Comparison of ENCODE assay signal across 27 cellular contexts in the genomic region with DNA sequence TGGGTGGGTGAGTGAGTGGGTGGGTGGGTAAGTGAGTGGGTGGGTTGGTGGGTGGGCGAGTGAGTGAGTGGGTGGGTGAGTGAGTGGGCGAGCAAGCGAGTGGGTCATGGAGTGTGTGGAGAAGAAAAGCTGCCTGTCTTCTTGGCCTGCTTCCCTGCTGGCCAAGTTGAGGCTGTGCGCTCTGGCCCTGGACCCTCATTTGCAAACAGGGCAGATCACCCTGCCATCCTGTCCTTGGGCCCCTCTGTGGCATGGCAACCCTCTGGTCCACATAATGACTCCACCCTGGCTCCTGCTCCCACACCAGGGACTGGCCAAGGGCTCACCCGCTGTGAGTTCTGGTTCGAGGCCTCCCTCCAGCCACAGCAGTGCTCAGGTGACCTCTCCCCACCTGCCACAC. TPM values are rescaled to one million over a fixed set of nuclear protein-coding genes. Genes with fewer than 3 reads are reported as not detected.
DNase-seq lines count a peak whose midpoint lies in the region; ATAC-seq, FAIRE-seq and TF ChIP-seq lines count a peak whose summit lies in the region.
"Had no signal": no experiment of that assay in that cellular context is flagged by ENCODE, and none has a peak within 500 bp of the region (broad histone marks: within the 10 kb centered on the region; RNA-seq: fewer than 3 reads in every experiment).

No MANE protein-coding gene starts in this region.

- CTCF ChIA-PET in HEK293T (lab: Yijun Ruan, JAX): no interaction called here
- CTCF ChIA-PET in K562 (lab: Yijun Ruan, JAX; ENCODE audit: low intra/inter-chr PET ratio): no interaction called here

- no peak overlapping the region for H2AFZ ChIP-seq in K562 (ENCODE audit: low read depth, low read length)

- TF ChIP-seq CTCF in K562 (IDR thresholded peaks at IDR 0.05 in 2 of 3, conservative IDR thresholded peaks at IDR 0.05 in 1 of 3; ENCODE audit: insufficient read depth in 2 of 3, low read depth in 1 of 3, low read length in 3 of 3) (no peak), spleen (IDR thresholded peaks at IDR 0.05 in 8 of 11, conservative IDR thresholded peaks at IDR 0.05 in 3 of 11) (no peak)

- peaks cover 20 to 44% of the 10 kb centered on the region in 2 experiments; a peak in 4 of 5 replicates for H3K4me1 ChIP-seq in K562 (replicated peaks in 1 of 2; ENCODE audit: control insufficient read depth in 2 of 2, insufficient read depth in 2 of 2, low read length in 2 of 2)
- H3K4me1 ChIP-seq in spleen: peaks cover 0 to 37% (median 20%) of the 10 kb centered on the region in 6 donors
- H3K4me1 ChIP-seq: ascending aorta, foreskin keratinocyte had no signal

- ATAC-seq in K562 (no peak), HG02798 (IDR thresholded peaks at IDR 0.05; ENCODE audit: poor library complexity, unreplicated experiment) (no peak), HG03097 (IDR thresholded peaks at IDR 0.05; ENCODE audit: low FRiP score, unreplicated experiment) (no peak)
- ATAC-seq: activated CD4-positive, CD25-positive, alpha-beta regulatory T cell treated with anti-CD3 and anti-CD28 coated beads, Interleukin-2, amount 50 U/mL, for 24 hours; foreskin keratinocyte; right cardiac atrium had no signal

- TF ChIP-seq POLR2A in K562 (conservative IDR thresholded peaks at IDR 0.05): no peak
- TF ChIP-seq POLR2A in spleen (IDR thresholded peaks at IDR 0.05): no peak

- peaks cover 2% of the 10 kb centered on the region for H3K9me1 ChIP-seq in K562 (ENCODE audit: control insufficient read depth, insufficient read depth, low read length)

- intact Hi-C loops in K562 (cut with micrococcal nuclease): no loop called here
- intact Hi-C loops in spleen (cut with DNase I; ENCODE audit: low total_unique reads): no loop called here

- H4K20me1 ChIP-seq in K562 (replicated peaks; ENCODE audit: control insufficient read depth, insufficient read depth, low read length): no peaks in the 10 kb centered on the region

- no peak for FAIRE-seq in K562 (lab: Jason Lieb, UNC)
- FAIRE-seq: keratinocyte had no signal

- H3K4me3 ChIP-seq in K562 (no peak overlapping the region), spleen (no peak overlapping the region)
- H3K4me3 ChIP-seq: ascending aorta; BLaER1 treated with 17β-estradiol and CSF1 and Interleukin-3, amounts not matched to agents 10 nM and 100 nM; suprapubic skin had no signal

- in situ Hi-C loops in K562 (cut with MboI): no loop called here

- no peak for TF ChIP-seq EP300 in K562 (IDR thresholded peaks at IDR 0.05; ENCODE audit: low read length)

- peak overlapping the region in 1 of 2 experiments; percentile 61; a peak in 1 of 4 replicates for H3K9ac ChIP-seq in K562 (ENCODE audit: insufficient read depth in 1 of 2, low read depth in 2 of 2, low read length in 2 of 2)
- H3K9ac ChIP-seq: BLaER1 treated with 17β-estradiol and CSF1 and Interleukin-3, amounts not matched to agents 10 nM and 100 nM had no signal

- no peak overlapping the region for H3K27ac ChIP-seq in K562 (ENCODE audit: extremely low read depth, low read depth, low read length)
- H3K27ac ChIP-seq in spleen: no peak overlapping the region
- H3K27ac ChIP-seq: ascending aorta; BLaER1 treated with 17β-estradiol and CSF1 and Interleukin-3, amounts not matched to agents 10 nM and 100 nM; foreskin keratinocyte; RWPE1; suprapubic skin had no signal

- no peak overlapping the region for H3K4me2 ChIP-seq in K562 (ENCODE audit: insufficient read depth, low read length)
- H3K4me2 ChIP-seq: BLaER1 treated with 17β-estradiol and CSF1 and Interleukin-3, amounts not matched to agents 10 nM and 100 nM had no signal

- WGBS in K562 (ENCODE audit: insufficient coverage, low coverage, missing lambda C conversion rate): 15% methylated on average over 2 of the region's 6 CpGs
- 79 to 95% (median 86%) methylated on average over 6 of the region's 6 CpGs for WGBS in spleen, 5 donors

- no peaks in the 10 kb centered on the region for H3K79me2 ChIP-seq in K562 (ENCODE audit: control insufficient read depth, insufficient read depth, low read length)

- H3K27me3 ChIP-seq in K562 (ENCODE audit: control insufficient read depth in 2 of 2, insufficient read depth in 2 of 2, low read length in 2 of 2): no peaks in the 10 kb centered on the region
- H3K27me3 ChIP-seq in spleen (replicated peaks in 1 of 7): no peaks in the 10 kb centered on the region
- H3K27me3 ChIP-seq: ascending aorta; BLaER1 treated with 17β-estradiol and CSF1 and Interleukin-3, amounts not matched to agents 10 nM and 100 nM; foreskin keratinocyte; suprapubic skin had no signal

- POLR2A ChIA-PET in HEK293T (lab: Yijun Ruan, JAX) (no interaction called here), K562 (lab: Yijun Ruan, JAX) (no interaction called here)

- peaks cover 2% of the 10 kb centered on the region; the same call in 1 of the 3 replicates for H3K36me3 ChIP-seq in K562 (ENCODE audit: control insufficient read depth, insufficient read depth, low read length)
- H3K36me3 ChIP-seq in spleen: peaks cover 0 to 7% (median 2%) of the 10 kb centered on the region in 6 donors
- H3K36me3 ChIP-seq: ascending aorta had no signal

- TF ChIP-seq RAD21 in K562 (CRISPR knock-in tag; conservative IDR thresholded peaks at IDR 0.05 in 1 of 2, IDR thresholded peaks at IDR 0.05 in 1 of 2): no peak

- no peaks in the 10 kb centered on the region for H3K9me3 ChIP-seq in K562 (replicated peaks; ENCODE audit: control insufficient read depth, insufficient read depth, low read depth, low read length)
- no peaks in the 10 kb centered on the region for H3K9me3 ChIP-seq in spleen
- H3K9me3 ChIP-seq: ascending aorta; BLaER1 treated with 17β-estradiol and CSF1 and Interleukin-3, amounts not matched to agents 10 nM and 100 nM; suprapubic skin had no signal

- DNase-seq in activated CD8-positive, alpha-beta memory T cell treated with anti-CD3 and anti-CD28 coated beads for 24 hours: peak; percentile 51
- DNase-seq in activated CD8-positive, alpha-beta memory T cell treated with anti-CD3 and anti-CD28 coated beads, Interleukin-2, amount 50 U/mL, for 4 hours: no peak
- DNase-seq in HEK293T (ENCODE audit: extremely low spot score): peak; percentile 22
- peak in 1 of 4 experiments; percentile 4 for DNase-seq in K562 (ENCODE audit: extremely low read depth in 1 of 4, low spot score in 3 of 4)
- DNase-seq in spleen: peak; percentile 46
- DNase-seq in dedifferentiated amniotic fluid mesenchymal stem cell (ENCODE audit: extremely low spot score): no peak
- DNase-seq: activated naive CD4-positive, alpha-beta T cell treated with anti-CD3 and anti-CD28 coated beads, Interleukin-2, amount 10 ng/mL, durations not matched to agents 7 days and 5 days; Calu3; EL; foreskin keratinocyte; hypothalamus; mammary epithelial cell; NCI-H1092; NCI-H2107; NCI-H510A; occipital lobe; right cardiac atrium; stimulated activated CD8-positive, alpha-beta memory T cell treated with anti-CD3 and anti-CD28 coated beads, Interleukin-4, amount 100 ng/mL, for 48 hours had no signal

- no TSS peak for BruUV-seq in K562 (replicated peaks; lab: Mats Ljungman, UMichigan)

RNA-seq across cellular contexts. Expression of a gene that starts 35.1 kb away (rescaled TPM):
- total RNA-seq in K562 (2011; cell fraction: chromatin; rRNA removed; ENCODE audit: low replicate concordance): 216 and 541 TPM in 2 replicates
- 238 and 253 TPM in 2 replicates for total RNA-seq in K562 (2011; cell fraction: nucleolus; rRNA removed)
- 194 and 215 TPM in 2 replicates for total RNA-seq in K562 (2011; cell fraction: nucleoplasm; rRNA removed)
- total RNA-seq in K562 (2014; rRNA removed): 112 and 116 TPM in 2 replicates
- 21.7 and 24.8 TPM in 2 replicates for total RNA-seq in K562 (2014; rRNA removed; fragmentation: Illumina TruSeq; extraction: Trizol)
- total RNA-seq in K562 (2015; rRNA removed; fragmentation: Illumina TruSeq; extraction: Trizol): 51.5 and 52.2 TPM in 2 replicates
- 195 and 199 TPM in 2 replicates for total RNA-seq in K562 (2021)
- polyA plus RNA-seq in K562 (2011; rRNA removed): 61.6 and 138 TPM in 2 replicates
- 70.1 and 167 TPM in 2 replicates for polyA plus RNA-seq in K562 (2011; cell fraction: cytosol; rRNA removed)
- polyA plus RNA-seq in K562 (2011; cell fraction: nucleus; rRNA removed): 212 and 301 TPM in 2 replicates
- 106 and 148 TPM in 2 replicates for polyA plus RNA-seq in K562 (2012)
- polyA plus RNA-seq in K562 (2014; fragmentation: Illumina TruSeq; extraction: Trizol): 143 and 183 TPM in 2 replicates
- 1 to 10 TPM; 3.5 to 6.0 TPM for polyA plus RNA-seq in K562 (2014; fragmentation: Nextera tagmentation; extraction: Ambion mirVana)
- 112 and 133 TPM in 2 replicates for polyA plus RNA-seq in K562 (2014; rRNA removed)
- polyA minus RNA-seq in K562 (2011; rRNA and poly(A)+ RNA removed): 53.1 and 54.9 TPM in 2 replicates
- 100 and 118 TPM in 2 replicates for polyA minus RNA-seq in K562 (2011; cell fraction: cytosol; rRNA and poly(A)+ RNA removed)
- 61.7 and 93.0 TPM in 2 replicates for polyA minus RNA-seq in K562 (2011; cell fraction: nucleus; rRNA and poly(A)+ RNA removed)
- total RNA-seq in spleen: 100 to 1,000 TPM; 135 to 203 (median 161) TPM
- polyA plus RNA-seq in spleen: 100 to 1,000 TPM in 1 of 3 donors, 10 to 100 TPM in 2; 61.6 to 111 (median 73.3) TPM

RNA-seq across cellular contexts. Expression of a gene that starts 44.9 kb away (rescaled TPM):
- 265 and 326 TPM in 2 replicates for total RNA-seq in K562 (2011; cell fraction: chromatin; rRNA removed; ENCODE audit: low replicate concordance)
- total RNA-seq in K562 (2011; cell fraction: nucleolus; rRNA removed): 95.2 and 116 TPM in 2 replicates
- 147 and 156 TPM in 2 replicates for total RNA-seq in K562 (2011; cell fraction: nucleoplasm; rRNA removed)
- total RNA-seq in K562 (2014; rRNA removed): 35.0 and 37.1 TPM in 2 replicates
- 49.4 and 50.7 TPM in 2 replicates for total RNA-seq in K562 (2014; rRNA removed; fragmentation: Illumina TruSeq; extraction: Trizol)
- 47.5 and 52.5 TPM in 2 replicates for total RNA-seq in K562 (2015; rRNA removed; fragmentation: Illumina TruSeq; extraction: Trizol)
- total RNA-seq in K562 (2021): 43.2 and 46.7 TPM in 2 replicates
- 114 and 134 TPM in 2 replicates for polyA plus RNA-seq in K562 (2011; rRNA removed)
- polyA plus RNA-seq in K562 (2011; cell fraction: cytosol; rRNA removed): 93.4 and 98.1 TPM in 2 replicates
- polyA plus RNA-seq in K562 (2011; cell fraction: nucleus; rRNA removed): 150 and 166 TPM in 2 replicates
- polyA plus RNA-seq in K562 (2012): 38.7 and 48.5 TPM in 2 replicates
- 92.7 and 113 TPM in 2 replicates for polyA plus RNA-seq in K562 (2014; fragmentation: Illumina TruSeq; extraction: Trizol)
- 1 to 10 TPM; 2.7 to 5.6 TPM for polyA plus RNA-seq in K562 (2014; fragmentation: Nextera tagmentation; extraction: Ambion mirVana)
- 44.4 and 52.8 TPM in 2 replicates for polyA plus RNA-seq in K562 (2014; rRNA removed)
- polyA minus RNA-seq in K562 (2011; rRNA and poly(A)+ RNA removed): 120 and 125 TPM in 2 replicates
- 44.7 and 51.1 TPM in 2 replicates for polyA minus RNA-seq in K562 (2011; cell fraction: cytosol; rRNA and poly(A)+ RNA removed)
- 49.7 and 85.1 TPM in 2 replicates for polyA minus RNA-seq in K562 (2011; cell fraction: nucleus; rRNA and poly(A)+ RNA removed)
- total RNA-seq in spleen: 10 to 100 TPM; 10.6 to 25.9 (median 19.1) TPM
- polyA plus RNA-seq in spleen: 10 to 100 TPM in 2 of 3 donors, 1 to 10 TPM in 1; 9.0 to 12.2 (median 10.7) TPM

RNA-seq across cellular contexts. Expression of a gene that starts 46.8 kb away (rescaled TPM):
- total RNA-seq in K562 (2011; cell fraction: chromatin; rRNA removed; ENCODE audit: low replicate concordance): 3.3 and 7.2 TPM in 2 replicates
- total RNA-seq in K562 (2011; cell fraction: nucleolus; rRNA removed): 10.7 and 13.8 TPM in 2 replicates
- total RNA-seq in K562 (2011; cell fraction: nucleoplasm; rRNA removed): 7.4 and 10.0 TPM in 2 replicates
- total RNA-seq in K562 (2014; rRNA removed) (11.2 and 11.3 TPM in 2 replicates), K562 (2014; rRNA removed; fragmentation: Illumina TruSeq; extraction: Trizol) (5.8 and 6.1 TPM in 2 replicates), K562 (2015; rRNA removed; fragmentation: Illumina TruSeq; extraction: Trizol) (6.6 and 7.3 TPM in 2 replicates), K562 (2021) (15.1 and 15.9 TPM in 2 replicates), spleen (not detected)
- polyA plus RNA-seq in K562 (2011; rRNA removed) (4.8 and 11.7 TPM in 2 replicates), K562 (2014; fragmentation: Illumina TruSeq; extraction: Trizol) (18.5 and 18.8 TPM in 2 replicates), K562 (2014; fragmentation: Nextera tagmentation; extraction: Ambion mirVana) (1 to 10 TPM; 4.4 to 9.2 TPM), K562 (2014; rRNA removed) (14.0 and 15.6 TPM in 2 replicates), spleen (under 1 TPM in 1 of 3 donors, not detected in 2; 0.11 TPM)
- 10.3 and 15.8 TPM in 2 replicates for polyA plus RNA-seq in K562 (2011; cell fraction: cytosol; rRNA removed)
- 26.3 and 27.0 TPM in 2 replicates for polyA plus RNA-seq in K562 (2011; cell fraction: nucleus; rRNA removed)
- polyA plus RNA-seq in K562 (2012): 16.9 and 34.8 TPM in 2 replicates
- 2.2 and 2.3 TPM in 2 replicates for polyA minus RNA-seq in K562 (2011; rRNA and poly(A)+ RNA removed)
- 4.1 and 5.1 TPM in 2 replicates for polyA minus RNA-seq in K562 (2011; cell fraction: cytosol; rRNA and poly(A)+ RNA removed)
- 2.0 and 3.9 TPM in 2 replicates for polyA minus RNA-seq in K562 (2011; cell fraction: nucleus; rRNA and poly(A)+ RNA removed)
- total RNA-seq: A673, ascending aorta, Calu3, foreskin keratinocyte, mammary epithelial cell, occipital lobe, right cardiac atrium, suprapubic skin had no signal
- polyA plus RNA-seq: foreskin keratinocyte, keratinocyte, mammary epithelial cell, right cardiac atrium had no signal

Comparison
In these comparisons a context has a peak if more than half of its experiments do, and no peak if none do; other contexts are left out.
1. DNase-seq: peak in activated CD8-positive, alpha-beta memory T cell treated with anti-CD3 and anti-CD28 coated beads for 24 hours (single experiment), HEK293T (single experiment) and spleen (single experiment); none in activated CD8-positive, alpha-beta memory T cell treated with anti-CD3 and anti-CD28 coated beads, Interleukin-2, amount 50 U/mL, for 4 hours (single experiment) and dedifferentiated amniotic fluid mesenchymal stem cell (single experiment).